9 cellular contexts compared by ENCODE assay signal in the genomic region with DNA sequence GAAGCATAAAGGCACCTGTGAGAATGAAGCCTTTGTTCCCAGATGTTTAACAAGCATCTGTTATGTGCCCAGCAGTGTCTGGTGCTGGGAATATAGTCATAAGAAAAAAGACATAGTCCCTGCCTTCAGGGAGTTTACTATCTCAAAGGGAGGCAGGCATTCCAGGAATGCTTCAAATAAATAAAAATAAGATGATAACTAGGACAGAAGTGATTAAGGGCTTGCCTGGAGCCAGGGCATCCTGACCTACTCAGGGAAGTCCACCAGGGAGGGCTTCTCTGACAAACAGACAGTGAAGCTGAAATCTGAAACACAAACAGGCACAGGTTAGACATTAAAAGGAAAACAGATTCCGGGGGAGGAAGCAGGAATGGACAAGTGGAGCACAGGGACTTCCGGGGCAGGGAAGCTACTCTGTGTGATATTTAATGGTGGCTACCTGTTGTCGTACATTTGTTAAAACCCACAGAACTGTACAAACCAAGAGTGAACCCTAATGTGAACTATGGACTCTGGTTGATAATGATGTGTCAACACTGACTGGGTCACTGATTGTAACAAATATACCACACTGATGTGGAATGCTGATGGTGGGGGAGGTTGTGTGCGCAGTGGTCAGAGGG. TPM values are rescaled to one million over a fixed set of nuclear protein-coding genes. Genes with fewer than 3 reads are reported as not detected.
DNase-seq lines count a peak whose midpoint lies in the region; ATAC-seq and TF ChIP-seq lines count a peak whose summit lies in the region.
"Had no signal": no experiment of that assay in that cellular context is flagged by ENCODE, and none has a peak within 500 bp of the region (broad histone marks: within the 10 kb centered on the region; RNA-seq: fewer than 3 reads in every experiment).

No MANE protein-coding gene starts in this region.

- peak overlapping the region in 5 of 7 donors; percentile 26 to 73 (median 61) for H3K4me3 Mint-ChIP-seq in CD8-positive, alpha-beta memory T cell

- peaks cover 17 to 32% (median 24%) of the 10 kb centered on the region in 3 donors for H3K4me1 Mint-ChIP-seq in CD8-positive, alpha-beta memory T cell

- WGBS in esophagus squamous epithelium, 2 donors, result 87% methylated on average over 4 of the region's 4 CpGs
- WGBS in lower leg skin, 2 donors, result 91 to 94% methylated on average over 4 of the region's 4 CpGs

- POLR2A ChIA-PET in CD8-positive, alpha-beta memory T cell (lab: Charles Lee), result no interaction called here

- H3K9ac ChIP-seq in KMS-11, result no peak overlapping the region
- H3K9ac ChIP-seq in parathyroid adenoma, result no peak overlapping the region

- no peaks in the 10 kb centered on the region for H4K20me1 ChIP-seq in KMS-11 (ENCODE audit: insufficient read depth)

- peaks cover 11% of the 10 kb centered on the region for H3K4me1 ChIP-seq in CD8-positive, alpha-beta memory T cell (ENCODE audit: insufficient read depth, low read length)
- H3K4me1 ChIP-seq in KMS-11 (ENCODE audit: low read depth, poor library complexity, severe bottlenecking), result peaks cover 59% of the 10 kb centered on the region
- H3K4me1 ChIP-seq in esophagus squamous epithelium, result peaks cover 30 to 93% (median 45%) of the 10 kb centered on the region in 3 donors
- H3K4me1 ChIP-seq in parathyroid adenoma, result peaks cover 31% of the 10 kb centered on the region

- H3K27ac ChIP-seq in CD8-positive, alpha-beta memory T cell (ENCODE audit: low read depth, low read length), result no peak overlapping the region
- H3K27ac ChIP-seq in KMS-11 (peak overlapping the region; percentile 35; the same call in 1 of the 2 replicates), esophagus squamous epithelium (peak overlapping the region in 3 of 4 donors; percentile 32 to 76 (median 63)), parathyroid adenoma (peak overlapping the region; percentile 6)

- H3K79me2 ChIP-seq in KMS-11 (ENCODE audit: insufficient read depth, low read depth), result no peaks in the 10 kb centered on the region
- H3K79me2 ChIP-seq in parathyroid adenoma, result peaks cover 8% of the 10 kb centered on the region

- H2AFZ ChIP-seq in KMS-11 (ENCODE audit: low read depth) (no peak overlapping the region), parathyroid adenoma (no peak overlapping the region)

- intact Hi-C loops in esophagus squamous epithelium (cut with DNase I) (no loop called here), lower leg skin (cut with DNase I; ENCODE audit: low total_unique reads) (no loop called here)

- TF ChIP-seq CTCF in KMS-11 (conservative IDR thresholded peaks at IDR 0.05; ENCODE audit: low read depth, low read length) (no peak), esophagus squamous epithelium (IDR thresholded peaks at IDR 0.05) (no peak), parathyroid adenoma (IDR thresholded peaks at IDR 0.05) (no peak), lower leg skin (IDR thresholded peaks at IDR 0.05) (no peak)

- H3K36me3 ChIP-seq in CD8-positive, alpha-beta memory T cell (ENCODE audit: insufficient read depth, low read length), result no peaks in the 10 kb centered on the region
- H3K36me3 ChIP-seq in KMS-11 (ENCODE audit: insufficient read depth) (no peaks in the 10 kb centered on the region), esophagus squamous epithelium (peaks cover 0 to 44% (median 0%) of the 10 kb centered on the region in 3 donors), parathyroid adenoma (ENCODE audit: control insufficient read depth, insufficient read depth, low read length) (no peaks in the 10 kb centered on the region)

- H3K27me3 Mint-ChIP-seq in CD8-positive, alpha-beta memory T cell, result peaks cover 6 to 22% of the 10 kb centered on the region in 2 donors

- H3K27me3 ChIP-seq in CD8-positive, alpha-beta memory T cell (ENCODE audit: insufficient read depth, low read length, poor library complexity, severe bottlenecking), result no peaks in the 10 kb centered on the region
- H3K27me3 ChIP-seq in KMS-11 (ENCODE audit: insufficient read depth, low read depth) (no peaks in the 10 kb centered on the region), esophagus squamous epithelium (no peaks in the 10 kb centered on the region), parathyroid adenoma (ENCODE audit: control insufficient read depth, insufficient read depth, low read length) (no peaks in the 10 kb centered on the region)

- no peaks in the 10 kb centered on the region for H3K36me3 Mint-ChIP-seq in CD8-positive, alpha-beta memory T cell

- no peak overlapping the region for H3K4me3 ChIP-seq in CD8-positive, alpha-beta memory T cell (ENCODE audit: low read length)
- H3K4me3 ChIP-seq in KMS-11 (IDR thresholded peaks at IDR 0.05; ENCODE audit: insufficient read depth, low read depth, low read length) (no peak overlapping the region), esophagus squamous epithelium (no peak overlapping the region), parathyroid adenoma (ENCODE audit: low read depth, low read length) (no peak overlapping the region), lower leg skin (ENCODE audit: low read depth, poor library complexity, severe bottlenecking) (no peak overlapping the region)

- CTCF ChIA-PET in CD8-positive, alpha-beta memory T cell (lab: Charles Lee), result no interaction called here

- H3K27ac Mint-ChIP-seq in CD8-positive, alpha-beta memory T cell, result peak overlapping the region in 5 of 8 donors; percentile 9 to 64 (median 47)

- H3K9me3 Mint-ChIP-seq in CD8-positive, alpha-beta memory T cell, result no peaks in the 10 kb centered on the region

- H3K4me2 ChIP-seq in KMS-11 (peak overlapping the region; percentile 34), parathyroid adenoma (ENCODE audit: low read length) (no peak overlapping the region)

- no peaks in the 10 kb centered on the region for H3K9me3 ChIP-seq in CD8-positive, alpha-beta memory T cell (ENCODE audit: low read length)
- H3K9me3 ChIP-seq in esophagus squamous epithelium, result no peaks in the 10 kb centered on the region
- no peaks in the 10 kb centered on the region for H3K9me3 ChIP-seq in parathyroid adenoma (ENCODE audit: control insufficient read depth, low read length)

- no peak for DNase-seq in CD8-positive, alpha-beta memory T cell
- no peak for DNase-seq in esophagus squamous epithelium (lab: John Stamatoyannopoulos, UW)
- DNase-seq in mesenteric fat pad (ENCODE audit: low spot score), result no peak
- DNase-seq in lower leg skin (ENCODE audit: low spot score in 2 of 2), result no peak
- no peak for DNase-seq in NCI-H1417 treated with DMSO at 0.1 percent for 48 hours (lab: John Stamatoyannopoulos, UW)
- DNase-seq: DND-41 had no signal

- TF ChIP-seq POLR2A in esophagus squamous epithelium (IDR thresholded peaks at IDR 0.05), result no peak
- TF ChIP-seq POLR2A in lower leg skin (IDR thresholded peaks at IDR 0.05), result no peak

- ATAC-seq in GM18870 (IDR thresholded peaks at IDR 0.05; ENCODE audit: unreplicated experiment), result no peak

RNA-seq across cellular contexts. Expression of gene ITGB5, which starts 53.3 kb away (rescaled TPM):
- total RNA-seq in CD8-positive, alpha-beta memory T cell, result 1 to 10 TPM; 2.0 to 3.3 TPM
- 0.62 TPM for polyA plus RNA-seq in CD8-positive, alpha-beta memory T cell
- total RNA-seq in esophagus squamous epithelium, result 100 to 1,000 TPM in 1 of 4 donors, 10 to 100 TPM in 3; 68.4 to 114 (median 79.7) TPM
- total RNA-seq in mesenteric fat pad, result 339 TPM
- total RNA-seq in lower leg skin, result 100 to 1,000 TPM; 210 to 414 (median 286) TPM

Comparison
In these comparisons a context has a peak if more than half of its experiments do, and no peak if none do; other contexts are left out.
1. RNA of gene ITGB5, which starts 53.3 kb away (total RNA-seq): 339 TPM in mesenteric fat pad (single experiment), 210 to 414 TPM in lower leg skin and 68.4 to 114 TPM in esophagus squamous epithelium; 2.0 to 3.3 TPM in CD8-positive, alpha-beta memory T cell; every median in the first group is over 10 times any median in the second.